ENCODE assay signal across 1 cellular context in genomic region chr4:101693842-101694398, GRCh38.
TF ChIP-seq lines count a peak whose summit lies in the region.

No MANE protein-coding gene starts in this region.

TF ChIP-seq in WTC11, 78 proteins besides CTCF, POLR2A, EP300 and RAD21 (continued from another document):
- no peak for TF ChIP-seq ZNF425 (CRISPR knock-in tag; conservative IDR thresholded peaks at IDR 0.05)
- TF ChIP-seq E2F1 (CRISPR knock-in tag; IDR thresholded peaks at IDR 0.05): no peak
- no peak for TF ChIP-seq ZNF138 (CRISPR knock-in tag; conservative IDR thresholded peaks at IDR 0.05)
- no peak for TF ChIP-seq CDX4 (CRISPR knock-in tag; IDR thresholded peaks at IDR 0.05; ENCODE audit: borderline replicate concordance)
- no peak for TF ChIP-seq KAT7 (CRISPR knock-in tag; IDR thresholded peaks at IDR 0.05; ENCODE audit: borderline replicate concordance)
- no peak for TF ChIP-seq CBFB (CRISPR knock-in tag; IDR thresholded peaks at IDR 0.05; ENCODE audit: low read depth)
- no peak for TF ChIP-seq TEAD4 (CRISPR knock-in tag; IDR thresholded peaks at IDR 0.05)
